In genomic region chr7:100894860-100895700, GRCh38 we compare ENCODE assay signal across 9 cellular contexts. TPM values are rescaled to one million over a fixed set of nuclear protein-coding genes. Genes with fewer than 3 reads are reported as not detected.
DNase-seq lines count a peak whose midpoint lies in the region; ATAC-seq, FAIRE-seq and TF ChIP-seq lines count a peak whose summit lies in the region.
"Had no signal": no experiment of that assay in that cellular context is flagged by ENCODE, and none has a peak within 500 bp of the region (broad histone marks: within the 10 kb centered on the region; RNA-seq: fewer than 3 reads in every experiment).

No MANE protein-coding gene starts in this region.

- H3K4me2 ChIP-seq in K562 (ENCODE audit: insufficient read depth, low read length): peak overlapping the region; percentile 71

- H3K9me3 ChIP-seq in SJSA1 (replicated peaks): peaks cover 3% of the 10 kb centered on the region; the same call in 1 of the 2 replicates
- no peaks in the 10 kb centered on the region for H3K9me3 ChIP-seq in K562 (replicated peaks; ENCODE audit: control insufficient read depth, insufficient read depth, low read depth, low read length)

- CTCF ChIA-PET in K562 (lab: Yijun Ruan, JAX; ENCODE audit: low intra/inter-chr PET ratio): interaction anchor here (0.6 to 2.3 kb wide), 10 partner anchors 164 to 644 kb away, joined by 3 to 28 read pairs (median 4); partner anchors contain the start of gene AP1S1

- H3K79me2 ChIP-seq in K562 (ENCODE audit: control insufficient read depth, insufficient read depth, low read length): peaks cover 3% of the 10 kb centered on the region; the same call in 2 of the 3 replicates

- DNase-seq in NCI-H345 (lab: John Stamatoyannopoulos, UW) (peak; percentile 29), NCI-H345 treated with DMSO at 0.1 percent for 48 hours (lab: John Stamatoyannopoulos, UW; ENCODE audit: unreplicated experiment) (no peak), SJSA1 (ENCODE audit: low read depth in 1 of 2, low spot score in 2 of 2) (no peak), K562 (ENCODE audit: extremely low read depth in 1 of 4, low spot score in 3 of 4) (peak; percentile 68 to 79 (median 71)), iPS-NIHi7 (ENCODE audit: extremely low spot score) (peak; percentile 72)
- peak; percentile 69 to 74 for DNase-seq in stimulated activated CD4-positive, alpha-beta T cell treated with anti-CD3 and anti-CD28 coated beads, Interleukin-2, amount 100 ng/mL, for 24 hours

- no peaks in the 10 kb centered on the region for H4K20me1 ChIP-seq in K562 (replicated peaks; ENCODE audit: control insufficient read depth, insufficient read depth, low read length)

- no peaks in the 10 kb centered on the region for H3K9me1 ChIP-seq in K562 (ENCODE audit: control insufficient read depth, insufficient read depth, low read length)

- FAIRE-seq in K562 (lab: Jason Lieb, UNC): no peak
- FAIRE-seq: GM18507 had no signal

- H3K27ac ChIP-seq in SJSA1 (no peak overlapping the region), K562 (ENCODE audit: extremely low read depth, low read depth, low read length) (no peak overlapping the region; the same call in 2 of the 3 replicates)

- WGBS in K562 (ENCODE audit: insufficient coverage, low coverage, missing lambda C conversion rate): under 1% methylated on average over 61 of the region's 83 CpGs

- in situ Hi-C loops in K562 (cut with MboI): loop anchor here (5.0 kb wide), 1 partner anchor 162 kb away; no protein-coding TSS in a partner anchor

- TF ChIP-seq RAD21 in K562 (CRISPR knock-in tag; conservative IDR thresholded peaks at IDR 0.05 in 1 of 2, IDR thresholded peaks at IDR 0.05 in 1 of 2): peak; percentile 68 to 88

- peak overlapping the region; percentile 52 to 90; a peak in 3 of 4 replicates for H3K9ac ChIP-seq in K562 (ENCODE audit: insufficient read depth in 1 of 2, low read depth in 2 of 2, low read length in 2 of 2)

- H3K36me3 ChIP-seq in SJSA1: no peaks in the 10 kb centered on the region
- H3K36me3 ChIP-seq in K562 (ENCODE audit: control insufficient read depth, insufficient read depth, low read length): no peaks in the 10 kb centered on the region

- H2AFZ ChIP-seq in K562 (ENCODE audit: low read depth, low read length): peak overlapping the region; percentile 75

- TF ChIP-seq POLR2A in K562 (conservative IDR thresholded peaks at IDR 0.05): no peak

- 0 out of 2 replicates have a peak, but pooled peaks have one; percentile 10 for TF ChIP-seq EP300 in K562 (IDR thresholded peaks at IDR 0.05; ENCODE audit: low read length)

- peaks cover 37% of the 10 kb centered on the region for H3K27me3 ChIP-seq in SJSA1 (replicated peaks)
- no peaks in the 10 kb centered on the region for H3K27me3 ChIP-seq in K562 (ENCODE audit: control insufficient read depth in 2 of 2, insufficient read depth in 2 of 2, low read length in 2 of 2)

- intact Hi-C loops in K562 (cut with micrococcal nuclease): loop anchor here (5.0 kb wide), 3 partner anchors 182 to 387 kb away; no protein-coding TSS in a partner anchor

- peak; percentile 32 for ATAC-seq in K562
- no peak for ATAC-seq in GM21360 (IDR thresholded peaks at IDR 0.05; ENCODE audit: unreplicated experiment)
- no peak for ATAC-seq in HG02678 (IDR thresholded peaks at IDR 0.05; ENCODE audit: unreplicated experiment)

- H3K4me1 ChIP-seq in SJSA1 (replicated peaks): peaks cover 39% of the 10 kb centered on the region
- H3K4me1 ChIP-seq in K562 (replicated peaks in 1 of 2; ENCODE audit: control insufficient read depth in 2 of 2, insufficient read depth in 2 of 2, low read length in 2 of 2): peaks cover 33 to 83% of the 10 kb centered on the region in 2 experiments

- POLR2A ChIA-PET in K562 (lab: Yijun Ruan, JAX): interaction anchor here (0.9 to 1.8 kb wide), 2 partner anchors 20 to 21 kb away, joined by 3 to 6 read pairs; partner anchors contain the start of gene SRRT

- BruUV-seq in K562 (replicated peaks; lab: Mats Ljungman, UMichigan): TSS peak; percentile 42

- peak; percentile 87 to 88 (median 87) for TF ChIP-seq CTCF in K562 (IDR thresholded peaks at IDR 0.05 in 2 of 3, conservative IDR thresholded peaks at IDR 0.05 in 1 of 3; ENCODE audit: insufficient read depth in 2 of 3, low read depth in 1 of 3, low read length in 3 of 3)

- H3K4me3 ChIP-seq in SJSA1: peak overlapping the region; percentile 19
- peak overlapping the region; percentile 52 for H3K4me3 ChIP-seq in K562

RNA-seq across cellular contexts. Expression of gene ACHE, which starts 0.6 kb away (rescaled TPM):
- total RNA-seq in SJSA1 (2014; rRNA removed; shearing (Covaris generic)): 0.16 TPM in 1 of 2 replicates, not detected in the other
- 9.6 and 34.7 TPM in 2 replicates for total RNA-seq in K562 (2011; cell fraction: chromatin; rRNA removed; ENCODE audit: low replicate concordance)
- 25.8 and 31.3 TPM in 2 replicates for total RNA-seq in K562 (2011; cell fraction: nucleolus; rRNA removed)
- 17.1 and 17.3 TPM in 2 replicates for total RNA-seq in K562 (2011; cell fraction: nucleoplasm; rRNA removed)
- total RNA-seq in K562 (2014; rRNA removed): 2.7 and 4.0 TPM in 2 replicates
- 0.54 and 0.84 TPM in 2 replicates for total RNA-seq in K562 (2014; rRNA removed; fragmentation: Illumina TruSeq; extraction: Trizol)
- 0.51 and 0.87 TPM in 2 replicates for total RNA-seq in K562 (2015; rRNA removed; fragmentation: Illumina TruSeq; extraction: Trizol)
- total RNA-seq in K562 (2021): 7.5 and 8.8 TPM in 2 replicates
- polyA plus RNA-seq in K562 (2011; rRNA removed): 2.5 and 2.8 TPM in 2 replicates
- polyA plus RNA-seq in K562 (2011; cell fraction: cytosol; rRNA removed): 1.4 and 6.8 TPM in 2 replicates
- polyA plus RNA-seq in K562 (2011; cell fraction: nucleus; rRNA removed): 9.7 and 46.1 TPM in 2 replicates
- 2.2 and 3.3 TPM in 2 replicates for polyA plus RNA-seq in K562 (2012)
- 1.9 and 4.2 TPM in 2 replicates for polyA plus RNA-seq in K562 (2014; fragmentation: Illumina TruSeq; extraction: Trizol)
- under 1 TPM; 0.04 to 0.06 TPM for polyA plus RNA-seq in K562 (2014; fragmentation: Nextera tagmentation; extraction: Ambion mirVana)
- polyA plus RNA-seq in K562 (2014; rRNA removed): 8.0 and 9.3 TPM in 2 replicates
- polyA minus RNA-seq in K562 (2011; rRNA and poly(A)+ RNA removed): 0.21 and 1.3 TPM in 2 replicates
- polyA minus RNA-seq in K562 (2011; cell fraction: cytosol; rRNA and poly(A)+ RNA removed): 1.2 and 5.0 TPM in 2 replicates
- polyA minus RNA-seq in K562 (2011; cell fraction: nucleus; rRNA and poly(A)+ RNA removed): 3.3 and 3.9 TPM in 2 replicates

RNA-seq across cellular contexts. Expression of gene UFSP1, which starts 5.6 kb away (rescaled TPM):
- 3.1 and 3.7 TPM in 2 replicates for total RNA-seq in SJSA1 (2014; rRNA removed; shearing (Covaris generic))
- total RNA-seq in K562 (2011; cell fraction: chromatin; rRNA removed; ENCODE audit: low replicate concordance): 2.3 and 9.4 TPM in 2 replicates
- 15.4 and 16.7 TPM in 2 replicates for total RNA-seq in K562 (2011; cell fraction: nucleolus; rRNA removed)
- total RNA-seq in K562 (2011; cell fraction: nucleoplasm; rRNA removed): 6.6 and 8.9 TPM in 2 replicates
- total RNA-seq in K562 (2014; rRNA removed) (18.8 and 20.9 TPM in 2 replicates), K562 (2014; rRNA removed; fragmentation: Illumina TruSeq; extraction: Trizol) (1.4 and 2.1 TPM in 2 replicates), K562 (2015; rRNA removed; fragmentation: Illumina TruSeq; extraction: Trizol) (3.5 and 3.7 TPM in 2 replicates), K562 (2021) (7.8 and 8.5 TPM in 2 replicates)
- polyA plus RNA-seq in K562 (2011; rRNA removed) (1.7 and 2.3 TPM in 2 replicates), K562 (2014; fragmentation: Illumina TruSeq; extraction: Trizol) (1.3 and 2.0 TPM in 2 replicates), K562 (2014; fragmentation: Nextera tagmentation; extraction: Ambion mirVana) (under 1 TPM; 0.50 to 0.53 TPM), K562 (2014; rRNA removed) (13.5 and 14.3 TPM in 2 replicates)
- 1.4 and 7.3 TPM in 2 replicates for polyA plus RNA-seq in K562 (2011; cell fraction: cytosol; rRNA removed)
- polyA plus RNA-seq in K562 (2011; cell fraction: nucleus; rRNA removed): 2.0 and 9.3 TPM in 2 replicates
- polyA plus RNA-seq in K562 (2012): 4.0 and 6.4 TPM in 2 replicates
- 1.4 and 2.4 TPM in 2 replicates for polyA minus RNA-seq in K562 (2011; rRNA and poly(A)+ RNA removed)
- 3.8 and 6.0 TPM in 2 replicates for polyA minus RNA-seq in K562 (2011; cell fraction: cytosol; rRNA and poly(A)+ RNA removed)
- 13.9 and 15.2 TPM in 2 replicates for polyA minus RNA-seq in K562 (2011; cell fraction: nucleus; rRNA and poly(A)+ RNA removed)

RNA-seq across cellular contexts. Expression of gene SRRT, which starts 20.2 kb away (rescaled TPM):
- 64.4 and 76.2 TPM in 2 replicates for total RNA-seq in SJSA1 (2014; rRNA removed; shearing (Covaris generic))
- 448 and 751 TPM in 2 replicates for total RNA-seq in K562 (2011; cell fraction: chromatin; rRNA removed; ENCODE audit: low replicate concordance)
- total RNA-seq in K562 (2011; cell fraction: nucleolus; rRNA removed): 282 and 327 TPM in 2 replicates
- 310 and 324 TPM in 2 replicates for total RNA-seq in K562 (2011; cell fraction: nucleoplasm; rRNA removed)
- total RNA-seq in K562 (2014; rRNA removed) (155 and 156 TPM in 2 replicates), K562 (2014; rRNA removed; fragmentation: Illumina TruSeq; extraction: Trizol) (51.8 and 71.6 TPM in 2 replicates), K562 (2015; rRNA removed; fragmentation: Illumina TruSeq; extraction: Trizol) (80.6 and 84.4 TPM in 2 replicates), K562 (2021) (238 and 263 TPM in 2 replicates)
- polyA plus RNA-seq in K562 (2011; rRNA removed) (36.5 and 68.2 TPM in 2 replicates), K562 (2014; fragmentation: Illumina TruSeq; extraction: Trizol) (143 and 145 TPM in 2 replicates), K562 (2014; fragmentation: Nextera tagmentation; extraction: Ambion mirVana) (10 to 100 TPM; 10.3 to 16.7 TPM), K562 (2014; rRNA removed) (140 and 171 TPM in 2 replicates)
- 31.1 and 47.3 TPM in 2 replicates for polyA plus RNA-seq in K562 (2011; cell fraction: cytosol; rRNA removed)
- 397 and 581 TPM in 2 replicates for polyA plus RNA-seq in K562 (2011; cell fraction: nucleus; rRNA removed)
- 151 and 218 TPM in 2 replicates for polyA plus RNA-seq in K562 (2012)
- polyA minus RNA-seq in K562 (2011; rRNA and poly(A)+ RNA removed): 33.4 and 36.1 TPM in 2 replicates
- 63.2 and 87.3 TPM in 2 replicates for polyA minus RNA-seq in K562 (2011; cell fraction: cytosol; rRNA and poly(A)+ RNA removed)
- 122 and 159 TPM in 2 replicates for polyA minus RNA-seq in K562 (2011; cell fraction: nucleus; rRNA and poly(A)+ RNA removed)

RNA-seq across cellular contexts. Expression of gene TRIP6, which starts 27.9 kb away (rescaled TPM):
- 88.0 and 95.9 TPM in 2 replicates for total RNA-seq in SJSA1 (2014; rRNA removed; shearing (Covaris generic))
- total RNA-seq in K562 (2011; cell fraction: chromatin; rRNA removed; ENCODE audit: low replicate concordance): 66.0 and 118 TPM in 2 replicates
- 92.2 and 99.2 TPM in 2 replicates for total RNA-seq in K562 (2011; cell fraction: nucleolus; rRNA removed)
- total RNA-seq in K562 (2011; cell fraction: nucleoplasm; rRNA removed): 66.9 and 80.3 TPM in 2 replicates
- 104 and 108 TPM in 2 replicates for total RNA-seq in K562 (2014; rRNA removed)
- total RNA-seq in K562 (2014; rRNA removed; fragmentation: Illumina TruSeq; extraction: Trizol): 28.3 and 28.9 TPM in 2 replicates
- total RNA-seq in K562 (2015; rRNA removed; fragmentation: Illumina TruSeq; extraction: Trizol): 85.7 and 90.5 TPM in 2 replicates
- total RNA-seq in K562 (2021): 141 and 148 TPM in 2 replicates
- polyA plus RNA-seq in K562 (2011; rRNA removed): 48.5 and 54.0 TPM in 2 replicates
- polyA plus RNA-seq in K562 (2011; cell fraction: cytosol; rRNA removed): 55.2 and 103 TPM in 2 replicates
- polyA plus RNA-seq in K562 (2011; cell fraction: nucleus; rRNA removed): 104 and 125 TPM in 2 replicates
- 96.4 and 111 TPM in 2 replicates for polyA plus RNA-seq in K562 (2012)
- polyA plus RNA-seq in K562 (2014; fragmentation: Illumina TruSeq; extraction: Trizol): 35.6 and 78.2 TPM in 2 replicates
- 10 to 100 TPM in 1 of 2 experiments, 1 to 10 TPM in 1; 5.9 to 12.0 TPM for polyA plus RNA-seq in K562 (2014; fragmentation: Nextera tagmentation; extraction: Ambion mirVana)
- 103 and 112 TPM in 2 replicates for polyA plus RNA-seq in K562 (2014; rRNA removed)
- polyA minus RNA-seq in K562 (2011; rRNA and poly(A)+ RNA removed): 16.6 and 36.4 TPM in 2 replicates
- 27.3 and 36.2 TPM in 2 replicates for polyA minus RNA-seq in K562 (2011; cell fraction: cytosol; rRNA and poly(A)+ RNA removed)
- polyA minus RNA-seq in K562 (2011; cell fraction: nucleus; rRNA and poly(A)+ RNA removed): 31.2 and 31.5 TPM in 2 replicates

RNA-seq across cellular contexts. Expression of gene SLC12A9, which starts 42.6 kb away (rescaled TPM):
- total RNA-seq in SJSA1 (2014; rRNA removed; shearing (Covaris generic)): 15.2 and 17.8 TPM in 2 replicates
- total RNA-seq in K562 (2011; cell fraction: chromatin; rRNA removed; ENCODE audit: low replicate concordance): 27.9 and 65.1 TPM in 2 replicates
- total RNA-seq in K562 (2011; cell fraction: nucleolus; rRNA removed): 41.7 and 43.0 TPM in 2 replicates
- 36.7 and 51.5 TPM in 2 replicates for total RNA-seq in K562 (2011; cell fraction: nucleoplasm; rRNA removed)
- total RNA-seq in K562 (2014; rRNA removed) (10.7 and 13.8 TPM in 2 replicates), K562 (2014; rRNA removed; fragmentation: Illumina TruSeq; extraction: Trizol) (3.3 and 6.1 TPM in 2 replicates), K562 (2015; rRNA removed; fragmentation: Illumina TruSeq; extraction: Trizol) (7.9 and 10.7 TPM in 2 replicates), K562 (2021) (18.7 and 20.2 TPM in 2 replicates)
- polyA plus RNA-seq in K562 (2011; rRNA removed) (8.4 and 10.6 TPM in 2 replicates), K562 (2014; fragmentation: Illumina TruSeq; extraction: Trizol) (11.7 and 13.7 TPM in 2 replicates), K562 (2014; fragmentation: Nextera tagmentation; extraction: Ambion mirVana) (under 1 TPM; 0.06 to 0.17 TPM), K562 (2014; rRNA removed) (14.6 and 15.6 TPM in 2 replicates)
- polyA plus RNA-seq in K562 (2011; cell fraction: cytosol; rRNA removed): 7.7 and 17.8 TPM in 2 replicates
- polyA plus RNA-seq in K562 (2011; cell fraction: nucleus; rRNA removed): 38.4 and 65.5 TPM in 2 replicates
- 14.9 and 15.6 TPM in 2 replicates for polyA plus RNA-seq in K562 (2012)
- 3.3 and 4.6 TPM in 2 replicates for polyA minus RNA-seq in K562 (2011; rRNA and poly(A)+ RNA removed)
- polyA minus RNA-seq in K562 (2011; cell fraction: cytosol; rRNA and poly(A)+ RNA removed): 8.4 and 8.9 TPM in 2 replicates
- 5.8 and 7.0 TPM in 2 replicates for polyA minus RNA-seq in K562 (2011; cell fraction: nucleus; rRNA and poly(A)+ RNA removed)

Comparison
In these comparisons a context has a peak if more than half of its experiments do, and no peak if none do; other contexts are left out.
1. DNase-seq: peak in NCI-H345 (single experiment), K562 (4 of 4), iPS-NIHi7 (single experiment) and stimulated activated CD4-positive, alpha-beta T cell treated with anti-CD3 and anti-CD28 coated beads, Interleukin-2, amount 100 ng/mL, for 24 hours (2 of 2); none in NCI-H345 treated with DMSO at 0.1 percent for 48 hours (single experiment) and SJSA1 (0 of 2).